In the genomic region with DNA sequence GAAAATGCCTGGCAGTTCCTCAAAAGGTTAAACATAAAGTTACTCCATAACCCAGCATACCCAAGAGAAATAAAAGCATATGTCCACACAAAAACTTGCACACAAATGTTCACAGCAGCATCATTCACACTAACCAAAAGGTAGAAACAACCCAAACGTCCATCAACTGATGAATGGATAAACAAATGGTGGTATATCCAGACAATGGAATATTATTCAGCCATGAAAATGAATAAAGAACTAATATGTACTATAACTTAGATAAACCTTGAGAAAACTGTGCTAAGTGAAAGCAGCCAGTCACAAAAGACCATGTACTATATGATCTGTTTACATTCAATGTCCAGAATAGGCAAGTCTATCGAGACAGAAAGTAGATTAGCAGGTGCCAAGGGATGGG, we compare ENCODE assay signal across 17 cellular contexts.
"Had no signal": no experiment of that assay in that cellular context is flagged by ENCODE, and none has a peak within 500 bp of the region (broad histone marks: within the 10 kb centered on the region; RNA-seq: fewer than 3 reads in every experiment).

No MANE protein-coding gene starts in this region.

- H3K79me2 ChIP-seq: hepatocyte had no signal

- H3K27ac ChIP-seq: colonic mucosa, esophagus muscularis mucosa, foreskin keratinocyte, gastroesophageal sphincter, heart left ventricle, hepatocyte, left lung, lower lobe of right lung had no signal

- H3K4me3 ChIP-seq: colonic mucosa, esophagus muscularis mucosa, gastroesophageal sphincter, heart left ventricle, hepatocyte, left lung, lower lobe of right lung, mucosa of descending colon had no signal

- H2AFZ ChIP-seq: hepatocyte had no signal

- H3K36me3 ChIP-seq: colonic mucosa, esophagus muscularis mucosa, gastroesophageal sphincter, heart left ventricle, left lung, lower lobe of right lung had no signal

- ATAC-seq: foreskin keratinocyte, gastroesophageal sphincter, heart left ventricle, left cardiac atrium, left lung, left ventricle myocardium superior, lower lobe of right lung, mucosa of descending colon had no signal

- H3K4me2 ChIP-seq: hepatocyte had no signal

- H3K27me3 ChIP-seq: colonic mucosa had no signal

- H3K4me1 ChIP-seq: colonic mucosa, esophagus muscularis mucosa, gastroesophageal sphincter, left lung, lower lobe of right lung had no signal

- DNase-seq: colonic mucosa; cortex of kidney; effector CD4-positive, alpha-beta T cell; effector memory CD4-positive, alpha-beta T cell; foreskin keratinocyte; heart left ventricle; hypothalamus; left cardiac atrium; left lung; left ventricle myocardium superior; lower lobe of right lung; mesenchymal stem cell; mucosa of descending colon; naive B cell had no signal

- H3K9me3 ChIP-seq: colonic mucosa had no signal
